Comparison of ENCODE assay signal across 8 cellular contexts in genomic region chr1:111736548-111737215, GRCh38. TPM values are rescaled to one million over a fixed set of nuclear protein-coding genes. Genes with fewer than 3 reads are reported as not detected.
DNase-seq lines count a peak whose midpoint lies in the region; ATAC-seq and TF ChIP-seq lines count a peak whose summit lies in the region.

No MANE protein-coding gene starts in this region.

- H3K27me3 Mint-ChIP-seq in GM23338 (ENCODE audit: insufficient read depth, low read depth, poor library complexity) = peaks cover 21% of the 10 kb centered on the region

- H3K4me1 Mint-ChIP-seq in GM23338 = peaks cover 13% of the 10 kb centered on the region

- DNase-seq in GM23338 (ENCODE audit: low spot score) (no peak), NCI-H345 treated with DMSO at 0.1 percent for 48 hours (lab: John Stamatoyannopoulos, UW; ENCODE audit: unreplicated experiment) (peak; percentile 49), Right ventricle myocardium superior (peak; percentile 88), gastrocnemius medialis (no peak), SW 1271 (lab: John Stamatoyannopoulos, UW) (no peak), left lobe of liver (ENCODE audit: low spot score) (no peak)

- no peak overlapping the region; the same call in 2 of the 3 replicates for H3K4me3 Mint-ChIP-seq in GM23338

- intact Hi-C loops in Right ventricle myocardium superior (cut with DNase I) (no loop called here), gastrocnemius medialis (cut with DNase I; ENCODE audit: low total_unique reads) (no loop called here)

- H3K9me3 Mint-ChIP-seq in GM23338 = no peaks in the 10 kb centered on the region; the same call in 1 of the 3 replicates

- H3F3A ChIP-seq in GM23338 (replicated peaks; ENCODE audit: low read depth) = peaks cover 29% of the 10 kb centered on the region

- no peaks in the 10 kb centered on the region for H3K9me3 ChIP-seq in gastrocnemius medialis

- peaks cover 38% of the 10 kb centered on the region for H3K79me2 ChIP-seq in GM23338 (replicated peaks; ENCODE audit: insufficient read depth)

- in situ Hi-C loops in gastrocnemius medialis (cut with MboI; ENCODE audit: low sequenced_read_pairs in 4 of 4) = no loop called here

- H3K36me3 Mint-ChIP-seq in GM23338 (ENCODE audit: low read depth) = peaks cover 7% of the 10 kb centered on the region; the same call in 1 of the 3 replicates

- H4K20me1 ChIP-seq in GM23338 (replicated peaks; ENCODE audit: insufficient read depth) = peaks cover 12% of the 10 kb centered on the region; the same call in 1 of the 2 replicates

- peaks cover 45% of the 10 kb centered on the region for H3K4me1 ChIP-seq in GM23338 (ENCODE audit: insufficient read depth)
- H3K4me1 ChIP-seq in gastrocnemius medialis = peaks cover 59 to 62% of the 10 kb centered on the region in 2 donors

- H3K9me2 ChIP-seq in GM23338 (ENCODE audit: insufficient read depth) = no peaks in the 10 kb centered on the region

- no peak overlapping the region for H2AFZ ChIP-seq in GM23338

- TF ChIP-seq POLR2A in gastrocnemius medialis (IDR thresholded peaks at IDR 0.05) = no peak

- no peak overlapping the region for H3K27ac Mint-ChIP-seq in GM23338

- H3K27me3 ChIP-seq in GM23338 (ENCODE audit: insufficient read depth) = peaks cover 12% of the 10 kb centered on the region
- no peaks in the 10 kb centered on the region for H3K27me3 ChIP-seq in gastrocnemius medialis

- peak overlapping the region; percentile 95 for H3K4me3 ChIP-seq in GM23338
- H3K4me3 ChIP-seq in gastrocnemius medialis = no peak overlapping the region

- ATAC-seq in GM23338 = no peak
- ATAC-seq in Right ventricle myocardium superior (ENCODE audit: poor library complexity) = peak; percentile 28
- no peak for ATAC-seq in gastrocnemius medialis
- ATAC-seq in HG03135 (IDR thresholded peaks at IDR 0.05; ENCODE audit: unreplicated experiment) = no peak
- ATAC-seq in GM21367 (IDR thresholded peaks at IDR 0.05; ENCODE audit: unreplicated experiment) = no peak
- no peak for ATAC-seq in left lobe of liver

- H3K4me2 ChIP-seq in GM23338 = peak overlapping the region; percentile 95

- no peak for TF ChIP-seq CTCF in GM23338 (conservative IDR thresholded peaks at IDR 0.05; ENCODE audit: low read depth in 2 of 2)
- TF ChIP-seq CTCF in gastrocnemius medialis (IDR thresholded peaks at IDR 0.05 in 4 of 5, conservative IDR thresholded peaks at IDR 0.05 in 1 of 5) = no peak

- H3K27ac ChIP-seq in GM23338 (ENCODE audit: low read depth) (peak overlapping the region; percentile 55; the same call in 1 of the 2 replicates), gastrocnemius medialis (peak overlapping the region; percentile 85 to 96 (median 93))

- H3K36me3 ChIP-seq in GM23338 (ENCODE audit: insufficient read depth) = no peaks in the 10 kb centered on the region
- H3K36me3 ChIP-seq in gastrocnemius medialis = no peaks in the 10 kb centered on the region

TF ChIP-seq in GM23338, 12 proteins besides CTCF, POLR2A, EP300 and RAD21 (continues in another document):
- no peak for TF ChIP-seq JUNB (IDR thresholded peaks at IDR 0.05; ENCODE audit: unreplicated experiment)
- TF ChIP-seq EZH2 (IDR thresholded peaks at IDR 0.05; ENCODE audit: low read depth, unreplicated experiment) = no peak
- no peak for TF ChIP-seq ZNF331 (CRISPR knock-in tag; IDR thresholded peaks at IDR 0.05; ENCODE audit: low read depth)
- no peak for TF ChIP-seq ETS1 (IDR thresholded peaks at IDR 0.05)
- no peak for TF ChIP-seq REST (IDR thresholded peaks at IDR 0.05; ENCODE audit: unreplicated experiment)
- no peak for TF ChIP-seq POLR2AphosphoS5 (IDR thresholded peaks at IDR 0.05; ENCODE audit: low read depth)

RNA-seq across cellular contexts. Expression of gene INKA2, which starts 2.5 kb away (rescaled TPM):
- total RNA-seq in GM23338 (2014; rRNA removed; shearing (Covaris generic)) = 8.4 and 10.3 TPM in 2 replicates
- 2.8 and 3.7 TPM in 2 replicates for polyA plus RNA-seq in GM23338 (2016; fragmentation: Nextera tagmentation; extraction: Ambion mirVana)
- 28.4 TPM for total RNA-seq in Right ventricle myocardium superior
- 10 to 100 TPM in 1 of 4 donors, 1 to 10 TPM in 3; 4.7 to 11.8 (median 5.1) TPM for total RNA-seq in gastrocnemius medialis
- total RNA-seq in left lobe of liver = 1.1 TPM

RNA-seq across cellular contexts. Expression of gene DDX20, which starts 19.0 kb away (rescaled TPM):
- 38.3 and 54.4 TPM in 2 replicates for total RNA-seq in GM23338 (2014; rRNA removed; shearing (Covaris generic))
- 11.9 and 12.8 TPM in 2 replicates for polyA plus RNA-seq in GM23338 (2016; fragmentation: Nextera tagmentation; extraction: Ambion mirVana)
- total RNA-seq in Right ventricle myocardium superior (5.8 TPM), gastrocnemius medialis (10 to 100 TPM; 22.2 to 32.9 (median 29.2) TPM), left lobe of liver (3.2 TPM)

Comparison
In these comparisons a context has a peak if more than half of its experiments do, and no peak if none do; other contexts are left out.
1. DNase-seq: peak in NCI-H345 treated with DMSO at 0.1 percent for 48 hours (single experiment) and Right ventricle myocardium superior (single experiment); none in GM23338 (single experiment), gastrocnemius medialis (0 of 2), SW 1271 (0 of 2) and left lobe of liver (single experiment).